ENCODE assay signal across 8 cellular contexts in genomic region chr5:177357459-177358332, GRCh38. TPM values are rescaled to one million over a fixed set of nuclear protein-coding genes. Genes with fewer than 3 reads are reported as not detected.
DNase-seq lines count a peak whose midpoint lies in the region; ATAC-seq and TF ChIP-seq lines count a peak whose summit lies in the region.

TSS of gene RGS14 (plus strand) at chr5:177357924. CDS start at chr5:177358025, 101 bp downstream.

- H3K27ac ChIP-seq in OCI-LY3 (ENCODE audit: low read length), result peak within 1 kb of the TSS; percentile 53

- peak within 1 kb of the TSS; percentile 98 for H3K4me2 ChIP-seq in OCI-LY3 (ENCODE audit: low read length)

- H3K9ac ChIP-seq in OCI-LY3 (ENCODE audit: low read length), result peak within 1 kb of the TSS; percentile 75

- no peak for TF ChIP-seq CTCF in OCI-LY3 (IDR thresholded peaks at IDR 0.05; ENCODE audit: low read depth, low read length)

- H3K27me3 ChIP-seq in OCI-LY3 (ENCODE audit: low read depth, low read length), result no peaks in the 10 kb centered on the region

- peak; percentile 91 for ATAC-seq in GM19025 (IDR thresholded peaks at IDR 0.05; ENCODE audit: low read depth, unreplicated experiment)
- peak; percentile 87 for ATAC-seq in HG03135 (IDR thresholded peaks at IDR 0.05; ENCODE audit: unreplicated experiment)

- peak within 1 kb of the TSS; percentile 91 for H3K4me3 ChIP-seq in OCI-LY3 (ENCODE audit: low read length)

- H3K79me2 ChIP-seq in OCI-LY3 (ENCODE audit: low read length), result peaks cover 9% of the 10 kb centered on the region; the same call in 1 of the 2 replicates

- H3K4me1 ChIP-seq in OCI-LY3 (ENCODE audit: low read length), result peaks cover 30% of the 10 kb centered on the region

- H4K20me1 ChIP-seq in OCI-LY3 (ENCODE audit: insufficient read depth, low read length), result no peaks in the 10 kb centered on the region

- DNase-seq in Ammon's horn (ENCODE audit: low spot score) (peak; percentile 70), activated T-cell treated with anti-CD3 and anti-CD28 coated beads for 24 hours (ENCODE audit: low read depth) (peak; percentile 54), fibroblast of peridontal ligament (ENCODE audit: extremely low read depth) (peak; percentile 34), pulmonary artery endothelial cell (ENCODE audit: low read depth, low spot score) (peak; percentile 45), OCI-M2 (lab: John Stamatoyannopoulos, UW; ENCODE audit: unreplicated experiment) (no peak)

- H2AFZ ChIP-seq in OCI-LY3 (ENCODE audit: low read depth, low read length), result peak within 1 kb of the TSS; percentile 85

- no peaks in the 10 kb centered on the region for H3K9me3 ChIP-seq in OCI-LY3 (ENCODE audit: insufficient read depth, low read length)

- H3K36me3 ChIP-seq in OCI-LY3 (replicated peaks; ENCODE audit: low read depth, low read length), result no peaks in the 10 kb centered on the region

RNA-seq across cellular contexts. Expression of gene RGS14, which starts in this region (rescaled TPM):
- 3.4 and 7.3 TPM in 2 replicates for total RNA-seq in pulmonary artery endothelial cell
